ENCODE assay signal across 8 cellular contexts in the genomic region with DNA sequence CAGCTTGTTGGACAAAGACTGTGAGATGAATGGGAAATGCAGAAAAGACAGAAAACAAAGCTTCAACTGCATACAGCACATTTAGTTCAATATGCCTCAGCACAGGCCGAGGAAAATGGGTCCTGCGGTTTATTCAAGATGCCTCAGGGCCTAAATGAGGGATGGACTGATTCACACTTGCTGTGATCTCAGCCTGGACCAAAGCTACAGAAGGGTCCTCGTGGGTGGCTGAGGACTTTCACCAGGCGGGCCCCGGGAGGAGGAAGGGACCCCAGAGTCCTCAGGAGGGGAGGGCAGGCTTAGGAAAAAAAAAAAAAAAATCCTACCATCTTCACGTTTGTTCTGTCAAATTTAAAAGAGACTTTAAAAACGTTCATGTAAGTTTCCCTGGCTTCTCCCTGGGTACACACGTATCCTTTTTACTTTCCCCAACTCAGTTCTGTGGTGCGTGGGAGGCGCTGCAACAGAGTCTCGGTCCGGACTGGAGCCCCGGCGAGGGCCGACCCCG. TPM values are rescaled to one million over a fixed set of nuclear protein-coding genes. Genes with fewer than 3 reads are reported as not detected.
DNase-seq lines count a peak whose midpoint lies in the region; ATAC-seq, FAIRE-seq and TF ChIP-seq lines count a peak whose summit lies in the region.

No MANE protein-coding gene starts in this region.

- no peaks in the 10 kb centered on the region for H3K27me3 Mint-ChIP-seq in astrocyte (ENCODE audit: low read depth, unreplicated experiment)
- H3K27me3 Mint-ChIP-seq in immature natural killer cell (ENCODE audit: low read depth in 3 of 3) = peaks cover 0 to 1% (median 0%) of the 10 kb centered on the region in 3 donors
- H3K27me3 Mint-ChIP-seq in stimulated activated memory B cell treated with anti-CD40 and anti-IgM and Interleukin-4, amounts not matched to agents 10 μg/mL and 1 μg/mL and 100 μg/mL, for 72 hours = no peaks in the 10 kb centered on the region

- no peak for FAIRE-seq in astrocyte (lab: Jason Lieb, UNC)

- H3K27ac Mint-ChIP-seq in astrocyte (ENCODE audit: unreplicated experiment) = peak overlapping the region; percentile 90
- peak overlapping the region; percentile 80 to 92 (median 92) for H3K27ac Mint-ChIP-seq in immature natural killer cell
- H3K27ac Mint-ChIP-seq in stimulated activated memory B cell treated with anti-CD40 and anti-IgM and Interleukin-4, amounts not matched to agents 10 μg/mL and 1 μg/mL and 100 μg/mL, for 72 hours = peak overlapping the region; percentile 91

- no peaks in the 10 kb centered on the region for H4K20me1 ChIP-seq in Karpas-422 (ENCODE audit: insufficient read depth, low read depth, low read length)
- H4K20me1 ChIP-seq in astrocyte (ENCODE audit: insufficient read depth, low read length) = peaks cover 5% of the 10 kb centered on the region

- H3K36me3 Mint-ChIP-seq in astrocyte (ENCODE audit: low read depth, unreplicated experiment) = peaks cover 18% of the 10 kb centered on the region
- H3K36me3 Mint-ChIP-seq in immature natural killer cell = peaks cover 0 to 4% (median 0%) of the 10 kb centered on the region in 3 donors
- H3K36me3 Mint-ChIP-seq in stimulated activated memory B cell treated with anti-CD40 and anti-IgM and Interleukin-4, amounts not matched to agents 10 μg/mL and 1 μg/mL and 100 μg/mL, for 72 hours = peaks cover 20% of the 10 kb centered on the region

- no peaks in the 10 kb centered on the region for H3K9me2 ChIP-seq in Karpas-422 (replicated peaks; ENCODE audit: insufficient read depth, low read length)

- H3K27me3 ChIP-seq in ACC112 (ENCODE audit: insufficient read depth, low read length) = no peaks in the 10 kb centered on the region
- H3K27me3 ChIP-seq in Karpas-422 (ENCODE audit: low read length) = no peaks in the 10 kb centered on the region
- H3K27me3 ChIP-seq in astrocyte (ENCODE audit: insufficient read depth, low read length) = no peaks in the 10 kb centered on the region

- H3K36me3 ChIP-seq in ACC112 (ENCODE audit: insufficient read depth, low read length) = no peaks in the 10 kb centered on the region; the same call in 1 of the 2 replicates
- H3K36me3 ChIP-seq in Karpas-422 (ENCODE audit: insufficient read depth, low read length) = peaks cover 3% of the 10 kb centered on the region; the same call in 1 of the 2 replicates
- H3K36me3 ChIP-seq in astrocyte (ENCODE audit: insufficient read depth, low read length) = peaks cover 3% of the 10 kb centered on the region

- peak overlapping the region; percentile 70 for H2AFZ ChIP-seq in ACC112 (ENCODE audit: low read length, unreplicated experiment)
- H2AFZ ChIP-seq in Karpas-422 (ENCODE audit: low read length) = peak overlapping the region; percentile 94
- peak overlapping the region; percentile 98 for H2AFZ ChIP-seq in astrocyte (ENCODE audit: low read depth, low read length)

- H3K4me2 ChIP-seq in Karpas-422 (ENCODE audit: low read depth, low read length, poor library complexity, severe bottlenecking) (peak overlapping the region; percentile 93), astrocyte (ENCODE audit: low read length) (peak overlapping the region; percentile 84)

- ATAC-seq in GM18499 (IDR thresholded peaks at IDR 0.05; ENCODE audit: insufficient read depth, unreplicated experiment) = peak; percentile 25
- ATAC-seq in stimulated activated memory B cell treated with anti-CD40 and anti-IgM and Interleukin-4, amounts not matched to agents 10 μg/mL and 1 μg/mL and 100 μg/mL, for 72 hours = no peak

- peaks cover 28% of the 10 kb centered on the region for H3K79me2 ChIP-seq in ACC112 (ENCODE audit: control insufficient read depth, insufficient read depth, low read length, unreplicated experiment)
- peaks cover 21% of the 10 kb centered on the region for H3K79me2 ChIP-seq in Karpas-422 (ENCODE audit: low read length)
- peaks cover 32% of the 10 kb centered on the region for H3K79me2 ChIP-seq in astrocyte (ENCODE audit: insufficient read depth, low read length)

- H3K4me1 ChIP-seq in ACC112 (ENCODE audit: control insufficient read depth, insufficient read depth, low read length, unreplicated experiment) (peaks cover 18% of the 10 kb centered on the region), Karpas-422 (ENCODE audit: low read length) (peaks cover 29% of the 10 kb centered on the region), astrocyte (ENCODE audit: insufficient read depth, low read length) (peaks cover 11% of the 10 kb centered on the region)

- H3K4me3 Mint-ChIP-seq in astrocyte (ENCODE audit: unreplicated experiment) (peak overlapping the region; percentile 81), immature natural killer cell (peak overlapping the region; percentile 83 to 89 (median 87))
- H3K4me3 Mint-ChIP-seq in stimulated activated memory B cell treated with anti-CD40 and anti-IgM and Interleukin-4, amounts not matched to agents 10 μg/mL and 1 μg/mL and 100 μg/mL, for 72 hours = peak overlapping the region; percentile 89

- H3K9me3 ChIP-seq in Karpas-422 (ENCODE audit: low read length) = no peaks in the 10 kb centered on the region
- H3K9me3 ChIP-seq in astrocyte (ENCODE audit: insufficient read depth, low read depth, low read length) = no peaks in the 10 kb centered on the region

- TF ChIP-seq CTCF in astrocyte (IDR thresholded peaks at IDR 0.05; ENCODE audit: insufficient read depth, low read depth, low read length) = no peak

- DNase-seq in Karpas-422 (peak; percentile 63), astrocyte (ENCODE audit: low read depth) (peak; percentile 69), immature natural killer cell (no peak), iPS-NIHi11 (ENCODE audit: low spot score) (no peak), DMS153 (lab: John Stamatoyannopoulos, UW) (no peak)

- H3K4me3 ChIP-seq in ACC112 (ENCODE audit: low read depth, low read length) (peak overlapping the region; percentile 100), Karpas-422 (ENCODE audit: low read length) (peak overlapping the region; percentile 77), astrocyte (ENCODE audit: insufficient read depth, low read depth, low read length) (peak overlapping the region; percentile 66)

- peaks cover 11% of the 10 kb centered on the region for H3K4me1 Mint-ChIP-seq in astrocyte (ENCODE audit: low read depth, unreplicated experiment)
- peaks cover 28 to 34% of the 10 kb centered on the region in 2 donors for H3K4me1 Mint-ChIP-seq in immature natural killer cell
- H3K4me1 Mint-ChIP-seq in stimulated activated memory B cell treated with anti-CD40 and anti-IgM and Interleukin-4, amounts not matched to agents 10 μg/mL and 1 μg/mL and 100 μg/mL, for 72 hours = peaks cover 35% of the 10 kb centered on the region

- H3K27ac ChIP-seq in ACC112 (ENCODE audit: low read depth, low read length) (peak overlapping the region; percentile 96), Karpas-422 (ENCODE audit: low read length) (peak overlapping the region; percentile 48), astrocyte (ENCODE audit: low read depth, low read length) (peak overlapping the region; percentile 90)

- peak overlapping the region; percentile 87 for H3K9ac ChIP-seq in Karpas-422 (ENCODE audit: low read length)
- peak overlapping the region; percentile 88 for H3K9ac ChIP-seq in astrocyte (ENCODE audit: low read length)

- H3K9me3 Mint-ChIP-seq in astrocyte (ENCODE audit: unreplicated experiment) (peaks cover 2% of the 10 kb centered on the region), immature natural killer cell (no peaks in the 10 kb centered on the region)
- H3K9me3 Mint-ChIP-seq in stimulated activated memory B cell treated with anti-CD40 and anti-IgM and Interleukin-4, amounts not matched to agents 10 μg/mL and 1 μg/mL and 100 μg/mL, for 72 hours = no peaks in the 10 kb centered on the region

RNA-seq across cellular contexts. Expression of a gene that starts 0.6 kb away (rescaled TPM):
- total RNA-seq in Karpas-422 (2014; rRNA removed; shearing (Covaris generic); ENCODE audit: low replicate concordance) = 24.3 and 50.0 TPM in 2 replicates
- 10.6 and 11.2 TPM in 2 replicates for total RNA-seq in astrocyte
- 1 to 10 TPM; 1.6 to 4.4 (median 3.0) TPM for polyA plus RNA-seq in immature natural killer cell

RNA-seq across cellular contexts. Expression of a gene that starts 21.9 kb away (rescaled TPM):
- 3.5 and 14.6 TPM in 2 replicates for total RNA-seq in Karpas-422 (2014; rRNA removed; shearing (Covaris generic); ENCODE audit: low replicate concordance)
- total RNA-seq in astrocyte = 8.2 and 8.7 TPM in 2 replicates
- 10 to 100 TPM in 1 of 3 donors, 1 to 10 TPM in 2; 1.3 to 10.7 (median 3.7) TPM for polyA plus RNA-seq in immature natural killer cell

Comparison
In these comparisons a context has a peak if more than half of its experiments do, and no peak if none do; other contexts are left out.
1. DNase-seq: peak in Karpas-422 (single experiment) and astrocyte (single experiment); none in immature natural killer cell (0 of 3), iPS-NIHi11 (single experiment) and DMS153 (single experiment).
2. Peak in every context shown above with its lines, with median percentiles within 50 percentile points of each other: H2AFZ ChIP-seq, H3K27ac ChIP-seq, H3K4me3 ChIP-seq, H3K27ac Mint-ChIP-seq and H3K4me3 Mint-ChIP-seq.